Comparison of ENCODE assay signal across 8 cellular contexts in genomic region chr10:93461124-93461806, GRCh38. TPM values are rescaled to one million over a fixed set of nuclear protein-coding genes. Genes with fewer than 3 reads are reported as not detected.
A peak's percentile ranks its signal among the peaks of the same experiment; 100 is the strongest.
DNase-seq lines count a peak whose midpoint lies in the region; ATAC-seq and TF ChIP-seq lines count a peak whose summit lies in the region.

No MANE protein-coding gene starts in this region.

- H3K27ac ChIP-seq in layer of hippocampus (ENCODE audit: low read depth, low read length) (peak overlapping the region; percentile 18), uterus (peak overlapping the region; percentile 74 to 91)

- no peaks in the 10 kb centered on the region for H3K9me3 ChIP-seq in uterus

- H3K36me3 ChIP-seq in uterus, result no peaks in the 10 kb centered on the region
- H3K36me3 ChIP-seq in H7 (replicated peaks; ENCODE audit: control insufficient read depth, insufficient read depth, low read length), result no peaks in the 10 kb centered on the region

- TF ChIP-seq CTCF in natural killer cell (IDR thresholded peaks at IDR 0.05) (no peak), uterus (IDR thresholded peaks at IDR 0.05) (no peak)

- no peak for TF ChIP-seq POLR2A in uterus (IDR thresholded peaks at IDR 0.05)

- no peak for DNase-seq in natural killer cell treated with Interleukin-12 subunit alpha and Interleukin-12 subunit beta and Interleukin-15 and Interleukin-18, amount 100 ng/mL, for 72 hours (ENCODE audit: low spot score)
- DNase-seq in natural killer cell (no peak), uterus (peak in 1 of 2 donors; percentile 13), H7 (no peak)
- no peak for DNase-seq in activated T-helper 1 cell treated with anti-CD3 and anti-CD28 coated beads, Interleukin-12 subunit alpha, Interleukin-12 subunit beta, Interleukin-2, Interleukin-4 antibody, amounts not matched to agents 30 ng/mL and 10 ng/mL and 1 ng/mL, durations not matched to agents 14 hours and 24 hours and 36 hours (ENCODE audit: low spot score)

- H3K27me3 Mint-ChIP-seq in natural killer cell treated with Interleukin-12 subunit alpha and Interleukin-12 subunit beta and Interleukin-15 and Interleukin-18, amount 100 ng/mL, for 72 hours, result peaks cover 0 to 12% of the 10 kb centered on the region in 2 donors
- H3K27me3 Mint-ChIP-seq in natural killer cell (ENCODE audit: low read depth in 2 of 2), result peaks cover 8 to 21% of the 10 kb centered on the region in 2 donors
- H3K27me3 Mint-ChIP-seq in activated T-helper 1 cell treated with anti-CD3 and anti-CD28 coated beads, Interleukin-12 subunit alpha, Interleukin-12 subunit beta, Interleukin-2, Interleukin-4 antibody, amounts not matched to agents 30 ng/mL and 10 ng/mL and 1 ng/mL, durations not matched to agents 14 hours and 24 hours and 36 hours (ENCODE audit: insufficient read depth), result no peaks in the 10 kb centered on the region

- H3K36me3 Mint-ChIP-seq in natural killer cell treated with Interleukin-12 subunit alpha and Interleukin-12 subunit beta and Interleukin-15 and Interleukin-18, amount 100 ng/mL, for 72 hours, result no peaks in the 10 kb centered on the region
- H3K36me3 Mint-ChIP-seq in natural killer cell, result no peaks in the 10 kb centered on the region
- H3K36me3 Mint-ChIP-seq in activated T-helper 1 cell treated with anti-CD3 and anti-CD28 coated beads, Interleukin-12 subunit alpha, Interleukin-12 subunit beta, Interleukin-2, Interleukin-4 antibody, amounts not matched to agents 30 ng/mL and 10 ng/mL and 1 ng/mL, durations not matched to agents 14 hours and 24 hours and 36 hours (ENCODE audit: low read depth), result no peaks in the 10 kb centered on the region

- no peak for ATAC-seq in natural killer cell treated with Interleukin-12 subunit alpha and Interleukin-12 subunit beta and Interleukin-15 and Interleukin-18, amount 100 ng/mL, for 72 hours
- no peak for ATAC-seq in natural killer cell
- ATAC-seq in GM19452 (IDR thresholded peaks at IDR 0.05; ENCODE audit: unreplicated experiment), result no peak
- no peak for ATAC-seq in HG03280 (IDR thresholded peaks at IDR 0.05; ENCODE audit: unreplicated experiment)

- peaks cover 4 to 17% of the 10 kb centered on the region in 2 donors for H3K4me1 Mint-ChIP-seq in natural killer cell treated with Interleukin-12 subunit alpha and Interleukin-12 subunit beta and Interleukin-15 and Interleukin-18, amount 100 ng/mL, for 72 hours (ENCODE audit: low read depth in 2 of 2)
- H3K4me1 Mint-ChIP-seq in natural killer cell, result peaks cover 0 to 6% of the 10 kb centered on the region in 2 donors
- peaks cover 21% of the 10 kb centered on the region for H3K4me1 Mint-ChIP-seq in activated T-helper 1 cell treated with anti-CD3 and anti-CD28 coated beads, Interleukin-12 subunit alpha, Interleukin-12 subunit beta, Interleukin-2, Interleukin-4 antibody, amounts not matched to agents 30 ng/mL and 10 ng/mL and 1 ng/mL, durations not matched to agents 14 hours and 24 hours and 36 hours (ENCODE audit: low read depth)

- H3K4me3 ChIP-seq in uterus (no peak overlapping the region), H7 (ENCODE audit: insufficient read depth, low read depth, low read length) (no peak overlapping the region)

- H3K4me3 Mint-ChIP-seq in natural killer cell treated with Interleukin-12 subunit alpha and Interleukin-12 subunit beta and Interleukin-15 and Interleukin-18, amount 100 ng/mL, for 72 hours, result peak overlapping the region; percentile 12
- H3K4me3 Mint-ChIP-seq in natural killer cell, result no peak overlapping the region
- H3K4me3 Mint-ChIP-seq in activated T-helper 1 cell treated with anti-CD3 and anti-CD28 coated beads, Interleukin-12 subunit alpha, Interleukin-12 subunit beta, Interleukin-2, Interleukin-4 antibody, amounts not matched to agents 30 ng/mL and 10 ng/mL and 1 ng/mL, durations not matched to agents 14 hours and 24 hours and 36 hours, result no peak overlapping the region

- peaks cover 5 to 18% of the 10 kb centered on the region in 2 donors for H3K4me1 ChIP-seq in uterus

- H3K27me3 ChIP-seq in layer of hippocampus (ENCODE audit: control insufficient read depth, insufficient read depth, low read length) (no peaks in the 10 kb centered on the region), uterus (no peaks in the 10 kb centered on the region), H7 (ENCODE audit: control insufficient read depth, insufficient read depth, low read length) (no peaks in the 10 kb centered on the region)

- no peaks in the 10 kb centered on the region for H3K9me3 Mint-ChIP-seq in natural killer cell treated with Interleukin-12 subunit alpha and Interleukin-12 subunit beta and Interleukin-15 and Interleukin-18, amount 100 ng/mL, for 72 hours
- H3K9me3 Mint-ChIP-seq in natural killer cell, result no peaks in the 10 kb centered on the region
- H3K9me3 Mint-ChIP-seq in activated T-helper 1 cell treated with anti-CD3 and anti-CD28 coated beads, Interleukin-12 subunit alpha, Interleukin-12 subunit beta, Interleukin-2, Interleukin-4 antibody, amounts not matched to agents 30 ng/mL and 10 ng/mL and 1 ng/mL, durations not matched to agents 14 hours and 24 hours and 36 hours, result no peaks in the 10 kb centered on the region

- intact Hi-C loops in natural killer cell (cut with micrococcal nuclease) (no loop called here), uterus (cut with DNase I; ENCODE audit: low total_unique reads) (no loop called here)
- intact Hi-C loops in activated T-helper 1 cell treated with anti-CD3 and anti-CD28 coated beads, Interleukin-12 subunit alpha, Interleukin-12 subunit beta, Interleukin-2, Interleukin-4 antibody, amounts not matched to agents 30 ng/mL and 10 ng/mL and 1 ng/mL, durations not matched to agents 14 hours and 24 hours and 36 hours (cut with micrococcal nuclease), result no loop called here

- H3K27ac Mint-ChIP-seq in natural killer cell treated with Interleukin-12 subunit alpha and Interleukin-12 subunit beta and Interleukin-15 and Interleukin-18, amount 100 ng/mL, for 72 hours, result peak overlapping the region in 1 of 2 donors; percentile 60
- no peak overlapping the region for H3K27ac Mint-ChIP-seq in natural killer cell
- H3K27ac Mint-ChIP-seq in activated T-helper 1 cell treated with anti-CD3 and anti-CD28 coated beads, Interleukin-12 subunit alpha, Interleukin-12 subunit beta, Interleukin-2, Interleukin-4 antibody, amounts not matched to agents 30 ng/mL and 10 ng/mL and 1 ng/mL, durations not matched to agents 14 hours and 24 hours and 36 hours, result peak overlapping the region; percentile 15

RNA-seq across cellular contexts. Expression of gene MYOF, which starts 20.9 kb away (rescaled TPM):
- total RNA-seq in natural killer cell treated with Interleukin-12 subunit alpha and Interleukin-12 subunit beta and Interleukin-15 and Interleukin-18, amount 100 ng/mL, for 72 hours, result 10 to 100 TPM in 1 of 2 donors, under 1 TPM in 1; 0.57 to 15.8 TPM
- 1 to 10 TPM; 2.0 to 9.7 (median 2.9) TPM for total RNA-seq in natural killer cell
- 13.4 and 13.7 TPM in 2 replicates for total RNA-seq in activated T-helper 1 cell treated with anti-CD3 and anti-CD28 coated beads, Interleukin-12 subunit alpha, Interleukin-12 subunit beta, Interleukin-2, Interleukin-4 antibody, amounts not matched to agents 30 ng/mL and 10 ng/mL and 1 ng/mL, durations not matched to agents 14 hours and 24 hours and 36 hours
- 100 to 1,000 TPM in 2 of 4 donors, 10 to 100 TPM in 2; 41.2 to 114 (median 86.9) TPM for total RNA-seq in uterus
- 2.8 and 3.0 TPM in 2 replicates for total RNA-seq in H7 (2014; rRNA removed; shearing (Covaris generic))

RNA-seq across cellular contexts. Expression of gene CEP55, which starts 35.1 kb away (rescaled TPM):
- 10 to 100 TPM; 23.7 to 45.7 TPM for total RNA-seq in natural killer cell treated with Interleukin-12 subunit alpha and Interleukin-12 subunit beta and Interleukin-15 and Interleukin-18, amount 100 ng/mL, for 72 hours
- total RNA-seq in natural killer cell, result under 1 TPM; 0.35 to 0.85 (median 0.50) TPM
- total RNA-seq in activated T-helper 1 cell treated with anti-CD3 and anti-CD28 coated beads, Interleukin-12 subunit alpha, Interleukin-12 subunit beta, Interleukin-2, Interleukin-4 antibody, amounts not matched to agents 30 ng/mL and 10 ng/mL and 1 ng/mL, durations not matched to agents 14 hours and 24 hours and 36 hours, result 53.0 and 55.7 TPM in 2 replicates
- 10 to 100 TPM in 1 of 4 donors, under 1 TPM in 1, not detected in 2; under 0.01 to 13.8 TPM for total RNA-seq in uterus
- total RNA-seq in H7 (2014; rRNA removed; shearing (Covaris generic)), result 41.8 and 46.0 TPM in 2 replicates
